Comparison of ENCODE assay signal across 1 cellular context in genomic region chr10:48305905-48306264, GRCh38.
TF ChIP-seq lines count a peak whose summit lies in the region.

No MANE protein-coding gene starts in this region.

TF ChIP-seq in GM23338, 12 proteins besides CTCF, POLR2A, EP300 and RAD21 (continued from another document):
- no peak for TF ChIP-seq ZNF462 (CRISPR knock-in tag; IDR thresholded peaks at IDR 0.05)
- TF ChIP-seq POLR2AphosphoS5 (IDR thresholded peaks at IDR 0.05; ENCODE audit: low read depth), result no peak
- TF ChIP-seq ZNF331 (CRISPR knock-in tag; IDR thresholded peaks at IDR 0.05; ENCODE audit: low read depth), result no peak
- no peak for TF ChIP-seq ZNF114 (CRISPR knock-in tag; IDR thresholded peaks at IDR 0.05)
- no peak for TF ChIP-seq NANOG (IDR thresholded peaks at IDR 0.05; ENCODE audit: borderline replicate concordance)
- TF ChIP-seq JUNB (IDR thresholded peaks at IDR 0.05; ENCODE audit: unreplicated experiment), result no peak
- TF ChIP-seq ETS1 (IDR thresholded peaks at IDR 0.05), result no peak
- no peak for TF ChIP-seq REST (IDR thresholded peaks at IDR 0.05; ENCODE audit: unreplicated experiment)
- no peak for TF ChIP-seq STAT1 (IDR thresholded peaks at IDR 0.05; ENCODE audit: unreplicated experiment)
- TF ChIP-seq CREB1 (CRISPR knock-in tag; IDR thresholded peaks at IDR 0.05; ENCODE audit: low read depth), result no peak
- TF ChIP-seq EZH2phosphoT487 (IDR thresholded peaks at IDR 0.05; ENCODE audit: unreplicated experiment), result no peak
